In the genomic region with DNA sequence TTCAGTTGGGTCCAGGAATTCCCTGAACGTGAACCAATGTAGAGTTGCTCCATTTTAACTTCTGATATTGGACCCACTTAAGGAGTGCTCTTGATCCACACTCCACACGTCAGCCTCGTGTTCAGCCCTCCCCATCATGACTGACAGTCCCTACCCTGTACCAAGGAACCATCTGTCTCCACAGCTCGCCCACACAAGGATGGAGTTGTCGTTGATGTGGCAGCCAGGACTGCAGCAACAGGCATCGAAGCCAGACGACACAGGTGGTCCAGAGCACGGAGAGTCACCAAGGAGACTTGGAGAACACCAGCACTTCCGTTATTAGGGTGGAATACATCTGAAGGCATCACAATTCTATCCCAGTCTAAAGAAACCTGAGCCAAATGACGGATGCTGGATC, we compare ENCODE assay signal across 8 cellular contexts.
"Had no signal": no experiment of that assay in that cellular context is flagged by ENCODE, and none has a peak within 500 bp of the region (broad histone marks: within the 10 kb centered on the region; RNA-seq: fewer than 3 reads in every experiment).

No MANE protein-coding gene starts in this region.

- ATAC-seq: GM12878 had no signal

- H3K4me3 ChIP-seq: GM12878 had no signal

- DNase-seq: GDM1, GF-D8 had no signal

- FAIRE-seq: G401.6, GM12878, GM12891, GM12892, GM18507, GM19239 had no signal
